ENCODE assay signal across 8 cellular contexts in genomic region chr2:127591221-127591923, GRCh38.
DNase-seq lines count a peak whose midpoint lies in the region; ATAC-seq and TF ChIP-seq lines count a peak whose summit lies in the region.

No MANE protein-coding gene starts in this region.

- H3K4me1 ChIP-seq in HEK293 (ENCODE audit: control insufficient read depth, insufficient read depth, low read length) = no peaks in the 10 kb centered on the region

- H3K36me3 ChIP-seq in HEK293 (ENCODE audit: control insufficient read depth in 2 of 2, insufficient read depth in 1 of 2, low read length in 2 of 2) = no peaks in the 10 kb centered on the region

- no peak for ATAC-seq in GM18861 (IDR thresholded peaks at IDR 0.05; ENCODE audit: unreplicated experiment)

- peak; percentile 89 for TF ChIP-seq CTCF in HEK293 (tag by site-specific recombination; IDR thresholded peaks at IDR 0.05)

- no peaks in the 10 kb centered on the region for H3K9me3 ChIP-seq in HEK293 (ENCODE audit: control insufficient read depth, insufficient read depth, low read depth, low read length)

- H3K4me3 ChIP-seq in HEK293 (ENCODE audit: low read depth, low read length) = no peak overlapping the region

- no peak overlapping the region for H3K27ac ChIP-seq in HEK293 (ENCODE audit: extremely low read depth, low read depth, low read length)

- CTCF ChIA-PET in HEK293 (lab: Yijun Ruan, JAX) = interaction anchor here (0.6 to 4.4 kb wide), 41 partner anchors 8 to 714 kb away, joined by 3 to 54 read pairs (median 5); partner anchors contain the start of genes GPR17, LIMS2 and POLR2D

- POLR2A ChIA-PET in HEK293 (lab: Yijun Ruan, JAX) = interaction anchor here (0.8 kb wide), 1 partner anchor 63 kb away, joined by 4 read pairs; no protein-coding TSS in a partner anchor

- peak; percentile 32 for DNase-seq in GM04504 (ENCODE audit: low read depth)
- DNase-seq in NCI-H1930 (lab: John Stamatoyannopoulos, UW) = peak; percentile 16 to 39
- peak; percentile 53 to 58 for DNase-seq in activated CD4-positive, alpha-beta T cell treated with anti-CD3 and anti-CD28 coated beads, Interleukin-2, amount 50 U/mL, for 4 hours
- DNase-seq in ecto neural progenitor cell (ENCODE audit: low spot score) = peak; percentile 82
- DNase-seq in medulla oblongata (ENCODE audit: extremely low spot score) = peak; percentile 68
- peak; percentile 27 for DNase-seq in stimulated activated CD8-positive, alpha-beta memory T cell treated with anti-CD3 and anti-CD28 coated beads, Interleukin-15, amount 100 ng/mL, for 24 hours (ENCODE audit: low read depth)

TF ChIP-seq in HEK293, 187 proteins besides CTCF, POLR2A, EP300 and RAD21:
- peak; percentile 94 for TF ChIP-seq ZIC2 (tag by site-specific recombination; IDR thresholded peaks at IDR 0.05)
- peak; percentile 43 for TF ChIP-seq GLIS2 (tag by site-specific recombination; IDR thresholded peaks at IDR 0.05)
- TF ChIP-seq ZNF404 (tag by site-specific recombination; IDR thresholded peaks at IDR 0.05) = no peak
- no peak for TF ChIP-seq SP2 (tag by site-specific recombination; IDR thresholded peaks at IDR 0.05)
- TF ChIP-seq ELK4 (IDR thresholded peaks at IDR 0.05; ENCODE audit: borderline replicate concordance, low read depth, low read length) = no peak
- TF ChIP-seq ZNF621 (tag by site-specific recombination; IDR thresholded peaks at IDR 0.05) = no peak
- TF ChIP-seq RBAK (tag by site-specific recombination; IDR thresholded peaks at IDR 0.05) = no peak
- no peak for TF ChIP-seq YY1 (tag by site-specific recombination; IDR thresholded peaks at IDR 0.05)
- TF ChIP-seq PBX3 (CRISPR knock-in tag; IDR thresholded peaks at IDR 0.05) = no peak
- no peak for TF ChIP-seq ZNF514 (tag by site-specific recombination; IDR thresholded peaks at IDR 0.05)
- no peak for TF ChIP-seq BCL11A (tag by site-specific recombination; IDR thresholded peaks at IDR 0.05; ENCODE audit: low read depth)
- TF ChIP-seq ZNF654 (tag by site-specific recombination; IDR thresholded peaks at IDR 0.05; ENCODE audit: low read depth) = peak; percentile 77

Comparison
In these comparisons a context has a peak if more than half of its experiments do, and no peak if none do; other contexts are left out.
1. DNase-seq: peak in every context shown above with its lines; median percentile 82 in ecto neural progenitor cell; 68 in medulla oblongata; 56 in activated CD4-positive, alpha-beta T cell treated with anti-CD3 and anti-CD28 coated beads, Interleukin-2, amount 50 U/mL, for 4 hours; 32 in GM04504; 28 in NCI-H1930; 27 in stimulated activated CD8-positive, alpha-beta memory T cell treated with anti-CD3 and anti-CD28 coated beads, Interleukin-15, amount 100 ng/mL, for 24 hours.